Comparison of ENCODE assay signal across 21 cellular contexts in the genomic region with DNA sequence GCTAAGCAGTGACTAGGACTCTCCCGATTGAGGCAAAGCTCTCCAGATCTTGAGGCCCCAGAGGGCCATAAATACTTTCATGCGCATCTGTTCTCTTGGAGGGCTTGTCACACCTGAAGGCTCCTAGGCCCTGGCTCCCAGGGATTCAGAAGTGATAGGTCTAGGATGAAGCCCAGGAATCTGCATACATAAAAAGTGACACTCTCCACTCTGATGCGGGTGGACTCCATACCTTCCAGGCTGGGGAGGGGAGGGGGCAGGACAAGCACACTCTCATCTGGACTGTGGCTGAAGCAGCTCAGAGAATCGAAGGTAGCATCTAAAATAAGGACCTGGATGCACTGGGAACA. TPM values are rescaled to one million over a fixed set of nuclear protein-coding genes. Genes with fewer than 3 reads are reported as not detected.
DNase-seq lines count a peak whose midpoint lies in the region; ATAC-seq and TF ChIP-seq lines count a peak whose summit lies in the region.
"Had no signal": no experiment of that assay in that cellular context is flagged by ENCODE, and none has a peak within 500 bp of the region (broad histone marks: within the 10 kb centered on the region; RNA-seq: fewer than 3 reads in every experiment).

No MANE protein-coding gene starts in this region.

- intact Hi-C loops in left ventricle myocardium inferior (cut with micrococcal nuclease) = no loop called here
- intact Hi-C loops in cardiac septum (cut with DNase I) = no loop called here
- intact Hi-C loops in upper lobe of right lung (cut with DNase I) = no loop called here

- WGBS in hepatocyte (ENCODE audit: low lambda C conversion rate, missing lambda C conversion rate) = 63% methylated on average over 2 of the region's 4 CpGs

- H3K27me3 ChIP-seq in left ventricle myocardium inferior (ENCODE audit: low read depth) = no peaks in the 10 kb centered on the region
- no peaks in the 10 kb centered on the region for H3K27me3 ChIP-seq in hepatocyte
- H3K27me3 ChIP-seq in upper lobe of right lung = no peaks in the 10 kb centered on the region

- H3K4me1 Mint-ChIP-seq in naive thymus-derived CD8-positive, alpha-beta T cell = no peaks in the 10 kb centered on the region
- peaks cover 7% of the 10 kb centered on the region for H3K4me1 Mint-ChIP-seq in nephron progenitor cell
- no peaks in the 10 kb centered on the region for H3K4me1 Mint-ChIP-seq in chondrocyte (ENCODE audit: low read depth)

- no peak for DNase-seq in left ventricle myocardium inferior
- DNase-seq in cardiac septum (ENCODE audit: low spot score) = no peak
- DNase-seq in hepatocyte (ENCODE audit: low spot score) = no peak
- no peak for DNase-seq in omental fat pad (ENCODE audit: low spot score)
- no peak for DNase-seq in upper lobe of right lung
- DNase-seq in naive thymus-derived CD8-positive, alpha-beta T cell = no peak
- no peak for DNase-seq in nephron progenitor cell
- DNase-seq in chondrocyte (ENCODE audit: low spot score) = no peak
- DNase-seq: AML-193, C1 segment of cervical spinal cord, H7, HFFc6, KG1, NCI-H1092, NCI-H1436, NCI-H187 treated with DMSO at 0.1 percent for 48 hours, NCI-H2107, NCI-H2227 treated with DMSO at 0.1 percent for 48 hours, NCI-H510A, NCI-H748 treated with DMSO at 0.1 percent for 48 hours had no signal

- peaks cover 0 to 12% (median 3%) of the 10 kb centered on the region in 5 donors for H3K27me3 Mint-ChIP-seq in naive thymus-derived CD8-positive, alpha-beta T cell
- H3K27me3 Mint-ChIP-seq in nephron progenitor cell (ENCODE audit: low read depth, poor library complexity) (peaks cover 33% of the 10 kb centered on the region), chondrocyte (ENCODE audit: low read depth) (peaks cover 2% of the 10 kb centered on the region)

- no peak overlapping the region for H3K27ac Mint-ChIP-seq in naive thymus-derived CD8-positive, alpha-beta T cell
- H3K27ac Mint-ChIP-seq in nephron progenitor cell = no peak overlapping the region
- no peak overlapping the region for H3K27ac Mint-ChIP-seq in chondrocyte (ENCODE audit: unreplicated experiment)
- H3K27ac Mint-ChIP-seq: HFFc6 had no signal

- H3K4me2 ChIP-seq in hepatocyte = no peak overlapping the region

- H3K36me3 ChIP-seq in left ventricle myocardium inferior (no peaks in the 10 kb centered on the region), hepatocyte (replicated peaks; ENCODE audit: insufficient read depth, low read depth) (no peaks in the 10 kb centered on the region), upper lobe of right lung (no peaks in the 10 kb centered on the region)

- no peak overlapping the region for H2AFZ ChIP-seq in hepatocyte

- no peaks in the 10 kb centered on the region for H3K9me2 ChIP-seq in hepatocyte (replicated peaks; ENCODE audit: insufficient read depth)

- POLR2A ChIA-PET in naive thymus-derived CD8-positive, alpha-beta T cell (lab: Charles Lee) = no interaction called here

- H3K36me3 Mint-ChIP-seq in naive thymus-derived CD8-positive, alpha-beta T cell = peaks cover 0 to 11% (median 0%) of the 10 kb centered on the region in 3 donors
- no peaks in the 10 kb centered on the region for H3K36me3 Mint-ChIP-seq in nephron progenitor cell (ENCODE audit: low read depth)
- peaks cover 2% of the 10 kb centered on the region for H3K36me3 Mint-ChIP-seq in chondrocyte (ENCODE audit: low read depth)

- TF ChIP-seq CTCF in left ventricle myocardium inferior (IDR thresholded peaks at IDR 0.05; ENCODE audit: borderline replicate concordance) (no peak), hepatocyte (IDR thresholded peaks at IDR 0.05; ENCODE audit: poor library complexity) (no peak), omental fat pad (IDR thresholded peaks at IDR 0.05) (no peak), upper lobe of right lung (IDR thresholded peaks at IDR 0.05) (no peak), nephron progenitor cell (IDR thresholded peaks at IDR 0.05) (no peak), chondrocyte (IDR thresholded peaks at IDR 0.05) (no peak)

- H3K4me3 ChIP-seq in left ventricle myocardium inferior = no peak overlapping the region
- H3K4me3 ChIP-seq in hepatocyte = no peak overlapping the region
- no peak overlapping the region for H3K4me3 ChIP-seq in upper lobe of right lung

- peak overlapping the region; percentile 36 for H3K27ac ChIP-seq in left ventricle myocardium inferior (replicated peaks)
- peak overlapping the region; percentile 34 for H3K27ac ChIP-seq in hepatocyte
- peak overlapping the region; percentile 69 for H3K27ac ChIP-seq in upper lobe of right lung
- H3K27ac ChIP-seq: HL-60 had no signal

- H4K20me1 ChIP-seq in hepatocyte (ENCODE audit: insufficient read depth, poor library complexity, severe bottlenecking) = no peaks in the 10 kb centered on the region

- H3K9me3 Mint-ChIP-seq in naive thymus-derived CD8-positive, alpha-beta T cell = no peaks in the 10 kb centered on the region
- H3K9me3 Mint-ChIP-seq in nephron progenitor cell = no peaks in the 10 kb centered on the region
- no peaks in the 10 kb centered on the region for H3K9me3 Mint-ChIP-seq in chondrocyte (ENCODE audit: low read depth)
- H3K9me3 Mint-ChIP-seq: HFFc6 had no signal

- no peak overlapping the region for H3K4me3 Mint-ChIP-seq in naive thymus-derived CD8-positive, alpha-beta T cell
- H3K4me3 Mint-ChIP-seq in nephron progenitor cell = no peak overlapping the region
- no peak overlapping the region for H3K4me3 Mint-ChIP-seq in chondrocyte (ENCODE audit: unreplicated experiment)
- H3K4me3 Mint-ChIP-seq: HFFc6 had no signal

- no peaks in the 10 kb centered on the region for H3K79me2 ChIP-seq in hepatocyte

- ATAC-seq in omental fat pad (ENCODE audit: low FRiP score) = peak; percentile 4
- ATAC-seq in upper lobe of right lung = no peak
- no peak for ATAC-seq in naive thymus-derived CD8-positive, alpha-beta T cell

- H3K4me1 ChIP-seq in left ventricle myocardium inferior (peaks cover 14% of the 10 kb centered on the region), hepatocyte (ENCODE audit: insufficient read depth) (no peaks in the 10 kb centered on the region), upper lobe of right lung (peaks cover 13% of the 10 kb centered on the region)

- no peaks in the 10 kb centered on the region for H3K9me3 ChIP-seq in left ventricle myocardium inferior (replicated peaks)
- no peaks in the 10 kb centered on the region for H3K9me3 ChIP-seq in hepatocyte (ENCODE audit: low read depth)
- no peaks in the 10 kb centered on the region for H3K9me3 ChIP-seq in upper lobe of right lung

RNA-seq across cellular contexts. Expression of a gene that starts 9.1 kb away (rescaled TPM):
- 93.3 TPM for total RNA-seq in left ventricle myocardium inferior
- 111 TPM for total RNA-seq in cardiac septum
- 111 and 120 TPM in 2 replicates for total RNA-seq in hepatocyte
- polyA plus RNA-seq in hepatocyte = 196 and 262 TPM in 2 replicates
- 100 to 1,000 TPM; 105 to 164 (median 140) TPM for total RNA-seq in omental fat pad
- total RNA-seq in upper lobe of right lung = 85.1 TPM
- total RNA-seq in naive thymus-derived CD8-positive, alpha-beta T cell = 1 to 10 TPM; 3.0 to 3.1 TPM
- 1 to 10 TPM; 5.1 to 6.5 (median 6.3) TPM for polyA plus RNA-seq in naive thymus-derived CD8-positive, alpha-beta T cell
- total RNA-seq in chondrocyte = 11.4 to 24.9 TPM (median 23.3 TPM) in 3 replicates

RNA-seq across cellular contexts. Expression of a gene that starts 40.2 kb away (rescaled TPM):
- 12.0 TPM for total RNA-seq in left ventricle myocardium inferior
- total RNA-seq in cardiac septum = 15.9 TPM
- total RNA-seq in hepatocyte = 4.4 and 7.2 TPM in 2 replicates
- polyA plus RNA-seq in hepatocyte = 0.50 and 0.89 TPM in 2 replicates
- total RNA-seq in omental fat pad = 10 to 100 TPM in 3 of 4 donors, 1 to 10 TPM in 1; 8.4 to 21.3 (median 16.8) TPM
- 17.3 TPM for total RNA-seq in upper lobe of right lung
- 10 to 100 TPM; 11.6 to 12.9 TPM for total RNA-seq in naive thymus-derived CD8-positive, alpha-beta T cell
- under 1 TPM; 0.24 to 0.51 (median 0.39) TPM for polyA plus RNA-seq in naive thymus-derived CD8-positive, alpha-beta T cell
- 5.9 to 7.5 TPM (median 6.9 TPM) in 3 replicates for total RNA-seq in chondrocyte

RNA-seq across cellular contexts. Expression of a gene that starts 52.0 kb away (rescaled TPM):
- total RNA-seq in left ventricle myocardium inferior = 26.6 TPM
- 30.7 TPM for total RNA-seq in cardiac septum
- 11.9 and 13.8 TPM in 2 replicates for total RNA-seq in hepatocyte
- polyA plus RNA-seq in hepatocyte = 7.4 and 10.1 TPM in 2 replicates
- total RNA-seq in omental fat pad = 10 to 100 TPM; 16.9 to 31.8 (median 24.3) TPM
- total RNA-seq in upper lobe of right lung = 31.5 TPM
- 10 to 100 TPM; 29.6 to 30.4 TPM for total RNA-seq in naive thymus-derived CD8-positive, alpha-beta T cell
- 1 to 10 TPM; 4.4 to 4.7 (median 4.6) TPM for polyA plus RNA-seq in naive thymus-derived CD8-positive, alpha-beta T cell
- total RNA-seq in chondrocyte = 13.3 to 18.1 TPM (median 16.7 TPM) in 3 replicates
